Comparison of ENCODE assay signal across 8 cellular contexts in the genomic region with DNA sequence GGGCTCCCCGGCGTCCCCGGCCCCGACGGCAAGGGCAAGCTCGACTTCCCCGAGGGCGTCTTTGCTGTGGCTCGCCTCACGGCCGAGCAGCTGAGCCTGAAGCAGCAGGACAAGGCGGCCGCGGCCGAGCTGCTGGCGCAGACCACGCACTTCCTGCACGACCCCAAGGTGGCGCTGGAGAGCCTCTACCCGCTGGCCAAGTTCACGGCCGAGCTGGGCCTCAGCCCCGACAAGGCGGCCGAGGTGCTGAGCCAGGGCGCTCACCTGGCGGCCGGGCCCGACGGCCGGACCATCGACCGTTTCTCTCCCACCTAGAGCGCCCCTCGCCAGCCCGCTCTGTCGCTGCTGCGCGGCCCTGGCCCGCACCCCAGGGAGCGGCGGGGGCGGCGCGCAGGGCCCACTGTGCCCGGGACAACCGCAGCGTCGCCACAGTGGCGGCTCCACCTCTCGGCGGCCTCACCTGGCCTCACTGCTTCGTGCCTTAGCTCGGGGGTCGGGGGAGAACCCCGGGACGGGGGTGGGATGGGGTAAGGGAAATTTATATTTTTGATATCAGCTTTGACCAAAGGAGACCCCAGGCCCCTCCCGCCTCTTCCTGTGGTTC. TPM values are rescaled to one million over a fixed set of nuclear protein-coding genes. Genes with fewer than 3 reads are reported as not detected.
DNase-seq lines count a peak whose midpoint lies in the region; ATAC-seq lines count a peak whose summit lies in the region.

No MANE protein-coding gene starts in this region.

- intact Hi-C loops in left colon (cut with DNase I, micrococcal nuclease): no loop called here

- ATAC-seq in left colon: peak; percentile 71
- no peak for ATAC-seq in stimulated activated effector memory CD8-positive, alpha-beta T cell treated with anti-CD3 and anti-CD28 coated beads, Interleukin-12 subunit alpha, Interleukin-12 subunit beta, amount 100 ng/mL, for 72 hours
- ATAC-seq in GM18502 (IDR thresholded peaks at IDR 0.05; ENCODE audit: poor library complexity, unreplicated experiment): no peak
- ATAC-seq in GM21360 (IDR thresholded peaks at IDR 0.05; ENCODE audit: unreplicated experiment): no peak

- H3K27ac ChIP-seq in caudate nucleus (ENCODE audit: low read depth, low read length): peak overlapping the region; percentile 26

- H3K27ac Mint-ChIP-seq in stimulated activated effector memory CD8-positive, alpha-beta T cell treated with anti-CD3 and anti-CD28 coated beads, Interleukin-12 subunit alpha, Interleukin-12 subunit beta, amount 100 ng/mL, for 72 hours: no peak overlapping the region

- DNase-seq in GM19238 (ENCODE audit: insufficient read length, low spot score): peak; percentile 75
- peak; percentile 64 for DNase-seq in T-helper 9 cell
- peak in 8 of 61 donors; percentile 12 to 25 (median 16) for DNase-seq in caudate nucleus (lab: John Stamatoyannopoulos, UW)
- peak; percentile 69 to 89 for DNase-seq in left colon
- DNase-seq in stimulated activated effector memory CD8-positive, alpha-beta T cell treated with anti-CD3 and anti-CD28 coated beads, Interleukin-12 subunit alpha, Interleukin-12 subunit beta, amount 100 ng/mL, for 72 hours (ENCODE audit: low spot score in 2 of 2): peak; percentile 67 to 88
- no peak for DNase-seq in ureter (ENCODE audit: low spot score)

- H3K9me3 Mint-ChIP-seq in stimulated activated effector memory CD8-positive, alpha-beta T cell treated with anti-CD3 and anti-CD28 coated beads, Interleukin-12 subunit alpha, Interleukin-12 subunit beta, amount 100 ng/mL, for 72 hours: no peaks in the 10 kb centered on the region

- peaks cover 82% of the 10 kb centered on the region for H3K36me3 Mint-ChIP-seq in stimulated activated effector memory CD8-positive, alpha-beta T cell treated with anti-CD3 and anti-CD28 coated beads, Interleukin-12 subunit alpha, Interleukin-12 subunit beta, amount 100 ng/mL, for 72 hours

- H3K4me1 Mint-ChIP-seq in stimulated activated effector memory CD8-positive, alpha-beta T cell treated with anti-CD3 and anti-CD28 coated beads, Interleukin-12 subunit alpha, Interleukin-12 subunit beta, amount 100 ng/mL, for 72 hours: peaks cover 38% of the 10 kb centered on the region

- H3K4me3 Mint-ChIP-seq in stimulated activated effector memory CD8-positive, alpha-beta T cell treated with anti-CD3 and anti-CD28 coated beads, Interleukin-12 subunit alpha, Interleukin-12 subunit beta, amount 100 ng/mL, for 72 hours: peak overlapping the region; percentile 34

RNA-seq across cellular contexts. Expression of a gene that starts 3.7 kb away (rescaled TPM):
- 10 to 100 TPM in 1 of 2 donors, 1 to 10 TPM in 1; 4.8 to 12.8 TPM for total RNA-seq in left colon
- 14.9 TPM for total RNA-seq in ureter

RNA-seq across cellular contexts. Expression of a gene that starts 16.8 kb away (rescaled TPM):
- total RNA-seq in left colon (10 to 100 TPM; 39.2 to 39.7 TPM), ureter (39.5 TPM)

RNA-seq across cellular contexts. Expression of a gene that starts 28.7 kb away (rescaled TPM):
- total RNA-seq in left colon (10 to 100 TPM; 31.2 to 35.1 TPM), ureter (68.8 TPM)

RNA-seq across cellular contexts. Expression of a gene that starts 33.5 kb away (rescaled TPM):
- total RNA-seq in left colon (under 1 TPM; 0.15 to 0.36 TPM), ureter (6.7 TPM)
